Comparison of ENCODE assay signal across 8 cellular contexts in the genomic region with DNA sequence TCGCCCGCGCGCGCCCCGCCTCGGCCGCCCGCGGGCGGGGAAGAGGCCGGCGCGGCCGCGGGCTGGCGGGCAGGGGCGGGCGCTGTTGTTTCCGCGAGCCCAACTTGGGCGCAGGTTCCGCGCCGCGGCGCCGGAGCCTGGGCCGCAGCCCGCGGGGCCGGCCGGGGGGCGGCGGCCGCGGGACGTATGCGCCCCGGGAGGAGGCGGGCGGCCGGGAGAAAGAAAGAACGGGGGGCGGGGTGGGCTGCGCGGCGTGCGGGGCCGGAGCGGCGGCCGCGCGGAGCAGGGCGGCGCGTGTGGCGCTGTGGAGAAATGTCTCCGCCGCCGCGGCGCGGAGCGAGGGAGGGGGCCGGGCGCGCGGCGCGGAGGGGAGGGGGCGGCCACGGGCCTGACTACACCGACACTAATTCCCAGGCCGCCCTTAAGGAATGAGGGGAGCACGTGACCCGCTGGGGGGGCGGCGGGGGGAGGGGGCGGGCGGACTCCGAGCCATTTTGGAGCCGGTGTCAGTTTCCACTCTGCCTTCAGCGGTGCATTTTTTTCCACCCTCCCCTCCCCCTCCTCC. TPM values are rescaled to one million over a fixed set of nuclear protein-coding genes. Genes with fewer than 3 reads are reported as not detected.
DNase-seq lines count a peak whose midpoint lies in the region; ATAC-seq and TF ChIP-seq lines count a peak whose summit lies in the region.

A gene (plus strand): TSS at position 509 of the 565 bp plus-strand sequence. CDS start 5,351 bp downstream, outside the sequence.

- intact Hi-C loops in cardiac septum (cut with DNase I), result loop anchor here (2.0 to 5.0 kb wide), 2 partner anchors 68 to 318 kb away; a partner anchor contains a TSS

- no peaks in the 10 kb centered on the region for H3K9me3 Mint-ChIP-seq in osteocyte (ENCODE audit: unreplicated experiment)

- H3K27me3 ChIP-seq in Loucy (ENCODE audit: insufficient read depth, low read length, poor library complexity, severe bottlenecking), result peaks cover 8% of the 10 kb centered on the region

- peak within 1 kb of the TSS; percentile 85 for H3K4me3 Mint-ChIP-seq in osteocyte (ENCODE audit: unreplicated experiment)

- DNase-seq in SW480 (ENCODE audit: low spot score) (peak; percentile 74), cardiac septum (ENCODE audit: low spot score) (peak; percentile 86), osteocyte (ENCODE audit: extremely low spot score, unreplicated experiment) (peak; percentile 90)

- no peaks in the 10 kb centered on the region for H3F3A ChIP-seq in Loucy (ENCODE audit: low read depth)

- peaks cover 35% of the 10 kb centered on the region for H3K27me3 Mint-ChIP-seq in osteocyte (ENCODE audit: unreplicated experiment)

- no peaks in the 10 kb centered on the region for H3K9me2 ChIP-seq in Loucy (replicated peaks; ENCODE audit: low read depth, low read length)

- no peak within 1 kb of the TSS for H2AFZ ChIP-seq in Loucy (ENCODE audit: low read length)

- 0 out of 2 replicates have a peak, but pooled peaks cover 5% of the 10 kb centered on the region for H3K36me3 ChIP-seq in Loucy (ENCODE audit: insufficient read depth, low read length)

- H4K20me1 ChIP-seq in Loucy (ENCODE audit: insufficient read depth, low read length, poor library complexity, severe bottlenecking), result peaks cover 20% of the 10 kb centered on the region

- ATAC-seq in GM19452 (IDR thresholded peaks at IDR 0.05; ENCODE audit: unreplicated experiment) (peak; percentile 13), HG03196 (IDR thresholded peaks at IDR 0.05; ENCODE audit: unreplicated experiment) (no peak)

- peaks cover 7% of the 10 kb centered on the region for H3K36me3 Mint-ChIP-seq in osteocyte (ENCODE audit: unreplicated experiment)

- peaks cover 5% of the 10 kb centered on the region for H3K4me1 ChIP-seq in Loucy (ENCODE audit: insufficient read depth, low read length, poor library complexity, severe bottlenecking)

- peaks cover 80% of the 10 kb centered on the region for H3K79me2 ChIP-seq in Loucy (ENCODE audit: insufficient read depth, low read length)

- peak within 1 kb of the TSS; percentile 94 for H3K9ac ChIP-seq in Loucy (ENCODE audit: low read depth, low read length, poor library complexity, severe bottlenecking)

- peaks cover 45% of the 10 kb centered on the region for H3K4me1 Mint-ChIP-seq in osteocyte (ENCODE audit: unreplicated experiment)

- TF ChIP-seq CTCF in C4-2B (conservative IDR thresholded peaks at IDR 0.05) (peak; percentile 44), Loucy (conservative IDR thresholded peaks at IDR 0.05; ENCODE audit: low read length) (no peak), osteocyte (IDR thresholded peaks at IDR 0.05) (no peak)

- H3K4me3 ChIP-seq in Loucy (ENCODE audit: low read length, poor library complexity, severe bottlenecking), result peak within 1 kb of the TSS; percentile 80

- H3K4me2 ChIP-seq in Loucy (ENCODE audit: low read depth, low read length, poor library complexity, severe bottlenecking), result peak within 1 kb of the TSS; percentile 77

- H3K27ac ChIP-seq in C4-2B, result peak within 1 kb of the TSS; percentile 100
- H3K27ac ChIP-seq in angular gyrus (ENCODE audit: low read depth, low read length), result peak within 1 kb of the TSS; percentile 96

- H3K9me3 ChIP-seq in Loucy (ENCODE audit: insufficient read depth, low read depth, low read length), result no peaks in the 10 kb centered on the region

- peak within 1 kb of the TSS; percentile 80 for H3K27ac Mint-ChIP-seq in osteocyte (ENCODE audit: unreplicated experiment)

RNA-seq across cellular contexts. Expression of the gene that starts here (rescaled TPM):
- 44.1 TPM for total RNA-seq in cardiac septum
- total RNA-seq in osteocyte, result 41.7 and 48.5 TPM in 2 replicates
